Comparison of ENCODE assay signal across 19 cellular contexts in the genomic region with DNA sequence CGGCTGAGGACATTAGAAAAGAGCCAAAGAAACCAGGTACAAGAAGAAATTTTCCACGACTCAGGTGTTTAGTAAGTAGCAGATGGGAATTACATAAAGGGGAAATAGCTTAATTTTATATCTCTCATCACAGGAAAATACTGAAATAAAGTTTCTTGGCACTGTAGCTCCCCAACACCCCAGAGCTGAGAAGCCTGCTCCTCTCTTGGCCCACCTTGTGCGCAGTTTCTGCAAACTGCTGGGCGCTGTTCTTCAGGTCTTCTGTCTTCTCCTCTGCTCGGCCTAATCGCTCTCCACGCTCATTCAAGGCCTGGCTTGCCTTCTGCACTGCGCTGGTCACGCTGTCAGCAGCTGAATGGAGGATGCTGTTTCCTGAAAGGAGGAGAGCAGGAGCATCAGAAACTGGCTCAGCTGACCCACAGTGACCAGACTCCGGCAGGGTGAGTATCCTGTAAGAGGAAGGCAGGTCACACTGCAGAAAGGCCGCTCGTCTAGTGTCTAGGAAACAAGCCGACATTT.
DNase-seq lines count a peak whose midpoint lies in the region; TF ChIP-seq lines count a peak whose summit lies in the region.
"Had no signal": no experiment of that assay in that cellular context is flagged by ENCODE, and none has a peak within 500 bp of the region (broad histone marks: within the 10 kb centered on the region; RNA-seq: fewer than 3 reads in every experiment).

No MANE protein-coding gene starts in this region.

- peak overlapping the region; percentile 29 to 33 for H3K9ac ChIP-seq in mucosa of rectum (ENCODE audit: low read depth in 1 of 2, low read length in 2 of 2)
- H3K9ac ChIP-seq: KMS-11 had no signal

- intact Hi-C loops in thyroid gland (cut with DNase I): loop anchor here (10.0 kb wide), 1 partner anchor 226 kb away; no protein-coding TSS in a partner anchor

- H3K27ac Mint-ChIP-seq in T-helper 2 cell treated with Interferon-gamma antibody and Interleukin-4, amounts not matched to agents 5 μg/mL and 100 μg/mL, for 36 hours: no peak overlapping the region
- no peak overlapping the region for H3K27ac Mint-ChIP-seq in endothelial cell (ENCODE audit: unreplicated experiment)
- H3K27ac Mint-ChIP-seq: CD4-positive, alpha-beta memory T cell had no signal

- H3K4me1 ChIP-seq in mucosa of rectum (ENCODE audit: control insufficient read depth in 2 of 2, insufficient read depth in 2 of 2, low read length in 2 of 2) (peaks cover 39 to 45% of the 10 kb centered on the region in 2 donors), thyroid gland (peaks cover 27 to 30% of the 10 kb centered on the region in 2 donors)
- H3K4me1 ChIP-seq: BE2C had no signal

- no peaks in the 10 kb centered on the region for H3K9me3 Mint-ChIP-seq in T-helper 2 cell treated with Interferon-gamma antibody and Interleukin-4, amounts not matched to agents 5 μg/mL and 100 μg/mL, for 36 hours
- no peaks in the 10 kb centered on the region for H3K9me3 Mint-ChIP-seq in endothelial cell (ENCODE audit: unreplicated experiment)
- H3K9me3 Mint-ChIP-seq: CD4-positive, alpha-beta memory T cell had no signal

- H3K9me3 ChIP-seq in mucosa of rectum (ENCODE audit: control insufficient read depth in 2 of 2, low read length in 2 of 2) (no peaks in the 10 kb centered on the region), thyroid gland (no peaks in the 10 kb centered on the region)
- H3K9me3 ChIP-seq: BE2C, MG63 had no signal

- TF ChIP-seq POLR2A in thyroid gland (IDR thresholded peaks at IDR 0.05): no peak

- peak; percentile 33 for DNase-seq in foreskin melanocyte
- DNase-seq in thyroid gland: no peak
- DNase-seq in T-helper 2 cell treated with Interferon-gamma antibody and Interleukin-4, amounts not matched to agents 5 μg/mL and 100 μg/mL, for 36 hours (ENCODE audit: low spot score): no peak
- DNase-seq in kidney glomerular epithelial cell (lab: John Stamatoyannopoulos, UW): no peak
- DNase-seq in endothelial cell (ENCODE audit: low spot score): no peak
- DNase-seq: BE2C; CD4-positive, alpha-beta memory T cell; DND-41; GF-D8; MG63; NCI-H1105 treated with DMSO at 0.1 percent for 48 hours; NCI-H187 treated with DMSO at 0.1 percent for 48 hours; NCI-H2171; NCI-H446 treated with DMSO at 0.1 percent for 48 hours; NCI-H748 treated with DMSO at 0.1 percent for 48 hours; SHP77 had no signal

- no peaks in the 10 kb centered on the region for H3K36me3 Mint-ChIP-seq in T-helper 2 cell treated with Interferon-gamma antibody and Interleukin-4, amounts not matched to agents 5 μg/mL and 100 μg/mL, for 36 hours (ENCODE audit: low read depth)
- no peaks in the 10 kb centered on the region for H3K36me3 Mint-ChIP-seq in endothelial cell (ENCODE audit: low read depth, unreplicated experiment)
- H3K36me3 Mint-ChIP-seq: CD4-positive, alpha-beta memory T cell had no signal

- H3K27ac ChIP-seq in VCaP: peak overlapping the region; percentile 99
- H3K27ac ChIP-seq in mucosa of rectum (ENCODE audit: low read depth in 2 of 2, low read length in 2 of 2): peak overlapping the region; percentile 75 to 82
- H3K27ac ChIP-seq in thyroid gland: peak overlapping the region; percentile 37 to 84 (median 41)
- H3K27ac ChIP-seq: KMS-11 had no signal

- no peak for TF ChIP-seq CTCF in VCaP (conservative IDR thresholded peaks at IDR 0.05)
- no peak for TF ChIP-seq CTCF in thyroid gland (IDR thresholded peaks at IDR 0.05)
- TF ChIP-seq CTCF in endothelial cell (IDR thresholded peaks at IDR 0.05; ENCODE audit: unreplicated experiment): no peak

- H3K4me3 Mint-ChIP-seq in T-helper 2 cell treated with Interferon-gamma antibody and Interleukin-4, amounts not matched to agents 5 μg/mL and 100 μg/mL, for 36 hours: no peak overlapping the region
- H3K4me3 Mint-ChIP-seq in endothelial cell (ENCODE audit: unreplicated experiment): no peak overlapping the region
- H3K4me3 Mint-ChIP-seq: CD4-positive, alpha-beta memory T cell had no signal

- H3K36me3 ChIP-seq in mucosa of rectum (ENCODE audit: control insufficient read depth in 2 of 2, insufficient read depth in 2 of 2, low read length in 2 of 2) (no peaks in the 10 kb centered on the region), thyroid gland (no peaks in the 10 kb centered on the region)
- H3K36me3 ChIP-seq: BE2C, MG63 had no signal

- H3K27me3 ChIP-seq in mucosa of rectum (ENCODE audit: control insufficient read depth in 2 of 2, insufficient read depth in 2 of 2, low read length in 2 of 2): no peaks in the 10 kb centered on the region
- no peaks in the 10 kb centered on the region for H3K27me3 ChIP-seq in thyroid gland
- H3K27me3 ChIP-seq: MG63 had no signal

- no peaks in the 10 kb centered on the region for H3K27me3 Mint-ChIP-seq in T-helper 2 cell treated with Interferon-gamma antibody and Interleukin-4, amounts not matched to agents 5 μg/mL and 100 μg/mL, for 36 hours (ENCODE audit: low read depth)
- H3K27me3 Mint-ChIP-seq in endothelial cell (ENCODE audit: unreplicated experiment): peaks cover 2% of the 10 kb centered on the region

- H3K4me3 ChIP-seq in mucosa of rectum (ENCODE audit: low read length in 2 of 2) (peak overlapping the region in 1 of 2 donors; percentile 53), thyroid gland (replicated peaks in 1 of 3) (no peak overlapping the region)
- H3K4me3 ChIP-seq: MG63 had no signal

- H3K4me1 Mint-ChIP-seq in T-helper 2 cell treated with Interferon-gamma antibody and Interleukin-4, amounts not matched to agents 5 μg/mL and 100 μg/mL, for 36 hours (ENCODE audit: low read depth): no peaks in the 10 kb centered on the region
- H3K4me1 Mint-ChIP-seq in endothelial cell (ENCODE audit: unreplicated experiment): peaks cover 23% of the 10 kb centered on the region
- H3K4me1 Mint-ChIP-seq: CD4-positive, alpha-beta memory T cell had no signal

- WGBS in thyroid gland, 2 donors: 95 to 97% methylated on average over 13 of the region's 13 CpGs

Comparison
In these comparisons a context has a peak if more than half of its experiments do, and no peak if none do; other contexts are left out.
1. H3K27ac ChIP-seq: peak in every context shown above with its lines; median percentile 99 in VCaP; 78 in mucosa of rectum; 41 in thyroid gland.